ENCODE assay signal across 8 cellular contexts in the genomic region with DNA sequence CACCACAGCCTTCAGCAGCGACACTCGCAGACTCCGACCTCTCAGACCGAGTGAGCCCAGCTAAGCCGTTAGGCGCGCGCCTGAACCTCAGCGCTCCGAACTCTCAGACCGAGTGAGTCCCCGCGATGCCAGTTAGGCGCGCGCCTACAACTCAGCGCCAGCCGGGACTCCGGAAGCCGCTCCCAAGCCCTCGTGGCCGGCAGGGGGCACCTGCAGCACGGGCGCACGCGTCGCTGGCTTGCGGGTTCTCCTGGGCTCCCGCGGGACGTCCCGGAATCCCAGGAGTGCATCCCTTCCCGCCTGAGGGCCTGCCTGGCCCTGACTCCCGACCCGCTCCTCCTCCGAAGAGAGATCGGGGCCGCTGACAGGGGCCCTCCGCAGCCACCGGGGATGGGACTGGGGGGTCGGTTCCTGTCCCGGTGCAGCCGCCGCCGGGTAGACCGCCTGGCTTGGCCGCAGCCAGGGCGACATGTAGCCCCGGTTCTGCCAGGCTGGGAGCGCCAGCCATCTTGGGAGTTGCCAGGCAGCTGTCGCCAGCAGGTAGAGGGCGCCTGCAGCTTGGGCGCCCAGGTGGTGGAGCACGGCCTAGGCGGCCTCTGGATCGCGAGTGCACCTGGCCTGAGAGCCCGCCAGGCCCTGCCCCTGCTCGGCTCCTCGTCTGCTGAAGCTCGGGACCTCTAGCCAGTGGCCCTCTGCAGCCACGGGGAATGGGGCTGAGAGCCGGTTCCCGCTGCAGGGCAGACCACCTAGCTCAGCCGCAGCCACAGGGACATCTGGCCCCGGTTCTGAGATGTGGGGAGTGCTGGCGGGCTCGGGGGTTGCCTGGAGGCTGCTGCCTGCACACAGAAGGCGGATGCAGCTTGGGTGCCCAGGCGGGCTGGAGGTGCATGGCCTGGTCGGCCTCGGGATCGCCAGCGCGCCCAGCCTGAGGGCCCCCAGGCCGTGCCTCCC. TPM values are rescaled to one million over a fixed set of nuclear protein-coding genes. Genes with fewer than 3 reads are reported as not detected.
DNase-seq lines count a peak whose midpoint lies in the region; ATAC-seq and TF ChIP-seq lines count a peak whose summit lies in the region.

ANKRD18A (minus strand) TSS at position 114 of the 951 bp plus-strand sequence. CDS start 311 bp downstream, outside the sequence.

- POLR2A ChIA-PET in OCI-LY7 (lab: Charles Lee) = no interaction called here

- CTCF ChIA-PET in OCI-LY7 (lab: Charles Lee; ENCODE audit: unreplicated experiment) = no interaction called here

- TF ChIP-seq CTCF in MM.1S (IDR thresholded peaks at IDR 0.05; ENCODE audit: low read length) (peak; percentile 55), ascending aorta (IDR thresholded peaks at IDR 0.05) (peak in 2 of 3 experiments; percentile 25 to 31), hepatocyte (IDR thresholded peaks at IDR 0.05; ENCODE audit: poor library complexity) (peak; percentile 77), psoas muscle (IDR thresholded peaks at IDR 0.05) (peak; percentile 3), OCI-LY7 (conservative IDR thresholded peaks at IDR 0.05; ENCODE audit: low read length) (no peak)

- H3K9me3 ChIP-seq in MM.1S (replicated peaks; ENCODE audit: insufficient read depth, low read length) = no peaks in the 10 kb centered on the region
- H3K9me3 ChIP-seq in ascending aorta = peaks cover 0 to 16% of the 10 kb centered on the region in 2 donors
- no peaks in the 10 kb centered on the region for H3K9me3 ChIP-seq in hepatocyte (ENCODE audit: low read depth)
- H3K9me3 ChIP-seq in psoas muscle = peaks cover 4% of the 10 kb centered on the region
- no peaks in the 10 kb centered on the region for H3K9me3 ChIP-seq in OCI-LY7 (ENCODE audit: low read length)

- H3K27ac ChIP-seq in MM.1S (ENCODE audit: low read length) (peak within 1 kb of the TSS; percentile 85), ascending aorta (no peak within 1 kb of the TSS), hepatocyte (no peak within 1 kb of the TSS), psoas muscle (no peak within 1 kb of the TSS), OCI-LY7 (ENCODE audit: low read depth, low read length, poor library complexity, severe bottlenecking) (no peak within 1 kb of the TSS)

- intact Hi-C loops in ascending aorta (cut with DNase I) (no loop called here), psoas muscle (cut with DNase I) (no loop called here), OCI-LY7 (cut with micrococcal nuclease; ENCODE audit: unreplicated experiment) (no loop called here)

- H3K4me3 ChIP-seq in MM.1S (ENCODE audit: low read length) = peak within 1 kb of the TSS; percentile 87
- peak within 1 kb of the TSS; percentile 54 to 61 for H3K4me3 ChIP-seq in ascending aorta
- H3K4me3 ChIP-seq in hepatocyte = peak within 1 kb of the TSS; percentile 40
- peak within 1 kb of the TSS; percentile 53 for H3K4me3 ChIP-seq in psoas muscle
- H3K4me3 ChIP-seq in OCI-LY7 (ENCODE audit: low read depth, low read length, poor library complexity, severe bottlenecking) = no peak within 1 kb of the TSS

- 2% methylated on average over 76 of the region's 76 CpGs for WGBS in hepatocyte (ENCODE audit: low lambda C conversion rate, missing lambda C conversion rate)
- WGBS in psoas muscle, 3 donors = 0 to 1% (median 1%) methylated on average over 53 to 76 of the region's 76 CpGs

- H2AFZ ChIP-seq in MM.1S (ENCODE audit: low read length) (peak within 1 kb of the TSS; percentile 97), hepatocyte (peak within 1 kb of the TSS; percentile 90), OCI-LY7 (ENCODE audit: low read length) (no peak within 1 kb of the TSS)

- BruUV-seq in OCI-LY7 (replicated peaks; lab: Mats Ljungman, UMichigan) = no TSS peak

- H3K27me3 ChIP-seq in MM.1S (replicated peaks; ENCODE audit: insufficient read depth, low read length) (no peaks in the 10 kb centered on the region), ascending aorta (peaks cover 19% of the 10 kb centered on the region), hepatocyte (peaks cover 62% of the 10 kb centered on the region), psoas muscle (ENCODE audit: insufficient read depth in 3 of 3, low read length in 2 of 3) (peaks cover 3 to 78% (median 11%) of the 10 kb centered on the region in 3 donors)

- peak within 1 kb of the TSS; percentile 83 for H3K9ac ChIP-seq in MM.1S (ENCODE audit: low read length)

- H4K20me1 ChIP-seq in MM.1S (ENCODE audit: insufficient read depth, low read length) = 0 out of 2 replicates have a peak, but pooled peaks cover 3% of the 10 kb centered on the region
- no peaks in the 10 kb centered on the region for H4K20me1 ChIP-seq in hepatocyte (ENCODE audit: insufficient read depth, poor library complexity, severe bottlenecking)
- H4K20me1 ChIP-seq in OCI-LY7 (ENCODE audit: insufficient read depth, low read length) = no peaks in the 10 kb centered on the region

- H3K4me1 ChIP-seq in MM.1S (ENCODE audit: low read length) (peaks cover 5% of the 10 kb centered on the region; the same call in 1 of the 2 replicates), ascending aorta (peaks cover 3 to 22% of the 10 kb centered on the region in 2 donors), hepatocyte (ENCODE audit: insufficient read depth) (peaks cover 25% of the 10 kb centered on the region), psoas muscle (peaks cover 14% of the 10 kb centered on the region), OCI-LY7 (ENCODE audit: insufficient read depth, low read length, poor library complexity, severe bottlenecking) (no peaks in the 10 kb centered on the region)

- H3K79me2 ChIP-seq in MM.1S (ENCODE audit: low read length) (peaks cover 6% of the 10 kb centered on the region; the same call in 1 of the 2 replicates), hepatocyte (no peaks in the 10 kb centered on the region), OCI-LY7 (ENCODE audit: insufficient read depth, low read depth, low read length) (no peaks in the 10 kb centered on the region)

- H3F3A ChIP-seq in MM.1S (ENCODE audit: insufficient read depth, low read length) = peaks cover 18% of the 10 kb centered on the region; the same call in 1 of the 2 replicates

- H3K4me2 ChIP-seq in MM.1S (ENCODE audit: low read depth, low read length) = peak within 1 kb of the TSS; percentile 96
- peak within 1 kb of the TSS; percentile 96 for H3K4me2 ChIP-seq in hepatocyte
- no peak within 1 kb of the TSS for H3K4me2 ChIP-seq in OCI-LY7 (ENCODE audit: low read length)

- no peaks in the 10 kb centered on the region for H3K9me2 ChIP-seq in MM.1S (replicated peaks; ENCODE audit: insufficient read depth, low read length)
- H3K9me2 ChIP-seq in hepatocyte (replicated peaks; ENCODE audit: insufficient read depth) = no peaks in the 10 kb centered on the region
- H3K9me2 ChIP-seq in OCI-LY7 (ENCODE audit: insufficient read depth, low read length) = no peaks in the 10 kb centered on the region

- ATAC-seq in GM21786 (IDR thresholded peaks at IDR 0.05; ENCODE audit: unreplicated experiment) (peak; percentile 56), psoas muscle (peak; percentile 34 to 74 (median 56))

- DNase-seq in DMS53 treated with DMSO at 0.1 percent for 48 hours (lab: John Stamatoyannopoulos, UW; ENCODE audit: unreplicated experiment) = peak; percentile 78
- DNase-seq in MM.1S = peak; percentile 93
- peak; percentile 62 for DNase-seq in SKM-1 (lab: John Stamatoyannopoulos, UW; ENCODE audit: unreplicated experiment)
- DNase-seq in ascending aorta (ENCODE audit: low spot score in 2 of 2) = no peak
- DNase-seq in hepatocyte (ENCODE audit: low spot score) = peak; percentile 92
- peak; percentile 37 to 62 for DNase-seq in psoas muscle
- no peak for DNase-seq in OCI-LY7 (ENCODE audit: low spot score)

- H3K36me3 ChIP-seq in MM.1S (replicated peaks; ENCODE audit: insufficient read depth, low read length) (no peaks in the 10 kb centered on the region), ascending aorta (no peaks in the 10 kb centered on the region), hepatocyte (replicated peaks; ENCODE audit: insufficient read depth, low read depth) (no peaks in the 10 kb centered on the region), psoas muscle (ENCODE audit: insufficient read depth in 1 of 2, low read depth in 1 of 2) (no peaks in the 10 kb centered on the region), OCI-LY7 (ENCODE audit: insufficient read depth, low read length) (no peaks in the 10 kb centered on the region)

RNA-seq across cellular contexts. Expression of gene ANKRD18A, which starts in this region (rescaled TPM):
- total RNA-seq in ascending aorta = not detected
- 0.08 and 0.53 TPM in 2 replicates for total RNA-seq in hepatocyte
- 0.36 and 0.59 TPM in 2 replicates for polyA plus RNA-seq in hepatocyte
- total RNA-seq in psoas muscle = 1 to 10 TPM in 1 of 4 donors, not detected in 3; 1.5 TPM
- polyA plus RNA-seq in psoas muscle = under 1 TPM in 1 of 3 donors, not detected in 2; 0.03 TPM
- total RNA-seq in OCI-LY7 (2014; rRNA removed; shearing (Covaris generic)) = not detected in 2 replicates
- not detected in 2 replicates for total RNA-seq in OCI-LY7 (2022)

Comparison
In these comparisons a context has a peak if more than half of its experiments do, and no peak if none do; other contexts are left out.
1. Peak in DNase-seq, H3K4me3 ChIP-seq and H3K4me2 ChIP-seq in hepatocyte; RNA of the gene not detected or under 1 TPM.
2. DNase-seq: peak in DMS53 treated with DMSO at 0.1 percent for 48 hours (single experiment), MM.1S (single experiment), SKM-1 (single experiment) and psoas muscle (2 of 2); none in ascending aorta (0 of 2) and OCI-LY7 (single experiment).